Comparison of ENCODE assay signal across 26 cellular contexts in the genomic region with DNA sequence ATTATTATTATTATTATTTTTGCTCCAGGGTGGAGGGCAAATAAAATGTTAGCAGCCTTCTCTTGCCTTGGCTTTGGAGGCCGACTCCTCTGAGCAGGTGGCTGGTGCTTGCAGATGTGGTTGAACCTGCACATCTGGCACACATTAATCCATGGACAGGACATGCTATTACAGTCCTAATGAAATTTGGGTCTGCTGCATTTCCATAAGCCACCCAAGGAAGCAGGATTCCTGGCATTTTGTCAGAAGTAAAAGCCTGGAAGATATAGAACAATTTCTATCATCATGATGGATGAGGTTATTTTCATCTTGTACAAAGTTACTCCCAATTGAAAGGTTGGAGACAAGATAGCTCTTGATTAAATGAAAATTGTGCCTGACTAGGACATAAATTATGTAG.
"Had no signal": no experiment of that assay in that cellular context is flagged by ENCODE, and none has a peak within 500 bp of the region (broad histone marks: within the 10 kb centered on the region; RNA-seq: fewer than 3 reads in every experiment).

No MANE protein-coding gene starts in this region.

- H3K4me1 ChIP-seq: stomach, suprapubic skin, testis, thyroid gland, tibial nerve, transverse colon, upper lobe of left lung, upper lobe of right lung, uterus, vagina had no signal

- H3K36me3 ChIP-seq: stomach, suprapubic skin, thoracic aorta, thyroid gland, tibial artery, tibial nerve, transverse colon, upper lobe of left lung, upper lobe of right lung, uterus, vagina had no signal

- H3K27ac ChIP-seq: stomach, suprapubic skin, testis, thoracic aorta, thyroid gland, tibial artery, tibial nerve, transverse colon, upper lobe of left lung, upper lobe of right lung, uterus, vagina had no signal

- ATAC-seq: stimulated activated effector memory CD8-positive, alpha-beta T cell treated with anti-CD3 and anti-CD28 coated beads, Interleukin-12 subunit alpha, Interleukin-12 subunit beta, amount 100 ng/mL, for 72 hours; stimulated activated memory B cell treated with anti-CD40 and anti-IgM and Interleukin-4, amounts not matched to agents 10 μg/mL and 1 μg/mL and 100 μg/mL, for 72 hours; stimulated activated naive B cell treated with anti-CD40 and anti-IgM and Interleukin-4, amounts not matched to agents 10 μg/mL and 1 μg/mL and 100 μg/mL, for 72 hours; stimulated activated naive CD8-positive, alpha-beta T cell treated with anti-CD3 and anti-CD28 coated beads, Interleukin-15, amount 100 ng/mL, for 72 hours; stimulated activated naive CD8-positive, alpha-beta T cell treated with anti-CD3 and anti-CD28 coated beads, Interleukin-15, Interleukin-2, amounts not matched to agents 100 U/mL and 50 U/mL, for 24 hours; upper lobe of right lung had no signal

- H3K9me3 ChIP-seq: stomach, suprapubic skin, testis, thoracic aorta, thyroid gland, tibial artery, transverse colon, upper lobe of left lung, upper lobe of right lung, uterus, vagina had no signal

- DNase-seq: stimulated activated CD4-positive, alpha-beta T cell treated with anti-CD3 and anti-CD28 coated beads, Interleukin-2, amount 100 ng/mL, for 48 hours; stimulated activated CD4-positive, alpha-beta T cell treated with anti-CD3 and anti-CD28 coated beads, Interleukin-4, amount 100 ng/mL, for 1 hour; stimulated activated CD4-positive, alpha-beta T cell treated with anti-CD3 and anti-CD28 coated beads, Interleukin-4, amount 100 ng/mL, for 24 hours; stimulated activated CD4-positive, alpha-beta T cell treated with anti-CD3 and anti-CD28 coated beads, Interleukin-4, amount 100 ng/mL, for 4 hours; stimulated activated CD8-positive, alpha-beta memory T cell treated with anti-CD3 and anti-CD28 coated beads, Interleukin-4, amount 100 ng/mL, for 48 hours; stimulated activated naive B cell treated with anti-CD40 and anti-IgM and Interleukin-4, amounts not matched to agents 10 μg/mL and 1 μg/mL and 100 μg/mL, for 72 hours; stimulated activated naive CD4-positive, alpha-beta T cell; stimulated activated naive CD4-positive, alpha-beta T cell treated with Interleukin-2 at 50 U/mL for 16 hours; stimulated activated naive CD8-positive, alpha-beta T cell treated with anti-CD3 and anti-CD28 coated beads, Interleukin-15, amount 100 ng/mL, for 72 hours; stimulated activated naive CD8-positive, alpha-beta T cell treated with anti-CD3 and anti-CD28 coated beads, Interleukin-15, Interleukin-2, amounts not matched to agents 100 U/mL and 50 U/mL, for 24 hours; stomach; substantia nigra; testis; thyroid gland; tibial artery; transverse colon; trophoblast cell; upper lobe of left lung; upper lobe of right lung; uterus had no signal

- H3K4me3 ChIP-seq: stomach, suprapubic skin, testis, thoracic aorta, thyroid gland, tibial artery, tibial nerve, transverse colon, upper lobe of left lung, upper lobe of right lung, uterus, vagina had no signal

- H3K27me3 ChIP-seq: stomach, suprapubic skin, testis, thyroid gland, tibial artery, tibial nerve, transverse colon, upper lobe of left lung, upper lobe of right lung, uterus, vagina had no signal
